In genomic region chr9:108934323-108934885, GRCh38 we compare ENCODE assay signal across 8 cellular contexts. TPM values are rescaled to one million over a fixed set of nuclear protein-coding genes. Genes with fewer than 3 reads are reported as not detected.
DNase-seq lines count a peak whose midpoint lies in the region; ATAC-seq and TF ChIP-seq lines count a peak whose summit lies in the region.

TSS of gene ABITRAM (plus strand) at chr9:108934400. CDS start at chr9:108934487, 87 bp downstream.

- no peaks in the 10 kb centered on the region for H3K27me3 ChIP-seq in duodenal mucosa (ENCODE audit: control insufficient read depth in 1 of 2, insufficient read depth in 2 of 2, low read length in 2 of 2)

- no peaks in the 10 kb centered on the region for H3K27me3 Mint-ChIP-seq in activated CD4-positive, alpha-beta T cell treated with anti-CD3 and anti-CD28 coated beads, Interleukin-2, amount 10 ng/mL, durations not matched to agents 7 days and 5 days

- DNase-seq in Ammon's horn (ENCODE audit: low spot score): peak; percentile 92
- DNase-seq in NCI-H510A (lab: John Stamatoyannopoulos, UW): peak; percentile 76
- DNase-seq in activated CD4-positive, alpha-beta T cell treated with anti-CD3 and anti-CD28 coated beads, Interleukin-2, amount 10 ng/mL, durations not matched to agents 7 days and 5 days: peak; percentile 78
- peak; percentile 49 to 89 for DNase-seq in lower leg skin (ENCODE audit: low spot score in 2 of 2)
- peak; percentile 74 for DNase-seq in stimulated activated CD4-positive, alpha-beta T cell treated with anti-CD3 and anti-CD28 coated beads, Interleukin-4, amount 100 ng/mL, for 4 hours

- peaks cover 7% of the 10 kb centered on the region for H3K36me3 Mint-ChIP-seq in activated CD4-positive, alpha-beta T cell treated with anti-CD3 and anti-CD28 coated beads, Interleukin-2, amount 10 ng/mL, durations not matched to agents 7 days and 5 days (ENCODE audit: low read depth)

- POLR2A ChIA-PET in activated CD4-positive, alpha-beta T cell treated with anti-CD3 and anti-CD28 coated beads, Interleukin-2, amount 10 ng/mL, durations not matched to agents 7 days and 5 days (lab: Charles Lee): no interaction called here

- H3K27ac ChIP-seq in duodenal mucosa (ENCODE audit: low read depth, low read length): peak within 1 kb of the TSS; percentile 90

- H3K36me3 ChIP-seq in duodenal mucosa (ENCODE audit: control insufficient read depth in 1 of 2, insufficient read depth in 2 of 2, low read length in 2 of 2): peaks cover 1 to 2% of the 10 kb centered on the region in 2 donors

- H3K9me3 ChIP-seq in duodenal mucosa (ENCODE audit: control insufficient read depth in 1 of 2, low read length in 2 of 2): no peaks in the 10 kb centered on the region

- H3K4me3 Mint-ChIP-seq in activated CD4-positive, alpha-beta T cell treated with anti-CD3 and anti-CD28 coated beads, Interleukin-2, amount 10 ng/mL, durations not matched to agents 7 days and 5 days: peak within 1 kb of the TSS; percentile 88

- peaks cover 12 to 16% of the 10 kb centered on the region in 2 donors for H3K4me1 ChIP-seq in duodenal mucosa (ENCODE audit: control insufficient read depth in 1 of 2, insufficient read depth in 2 of 2, low read length in 2 of 2)

- ATAC-seq in GM19043 (IDR thresholded peaks at IDR 0.05; ENCODE audit: low read depth, unreplicated experiment): peak; percentile 77
- ATAC-seq in HG03354 (IDR thresholded peaks at IDR 0.05; ENCODE audit: poor library complexity, severe bottlenecking, unreplicated experiment): peak; percentile 86

- no peak for TF ChIP-seq CTCF in lower leg skin (IDR thresholded peaks at IDR 0.05)

- H3K9ac ChIP-seq in duodenal mucosa (ENCODE audit: low read depth in 1 of 2, low read length in 2 of 2): peak within 1 kb of the TSS; percentile 77 to 86

- no peak for TF ChIP-seq POLR2A in lower leg skin (IDR thresholded peaks at IDR 0.05)

- peaks cover 29% of the 10 kb centered on the region for H3K4me1 Mint-ChIP-seq in activated CD4-positive, alpha-beta T cell treated with anti-CD3 and anti-CD28 coated beads, Interleukin-2, amount 10 ng/mL, durations not matched to agents 7 days and 5 days

- WGBS in lower leg skin, 2 donors: 0 to 1% methylated on average over 24 to 38 of the region's 47 CpGs

- CTCF ChIA-PET in activated CD4-positive, alpha-beta T cell treated with anti-CD3 and anti-CD28 coated beads, Interleukin-2, amount 10 ng/mL, durations not matched to agents 7 days and 5 days (lab: Charles Lee): no interaction called here

- H3K4me3 ChIP-seq in duodenal mucosa (ENCODE audit: low read depth in 1 of 2, low read length in 2 of 2) (peak within 1 kb of the TSS; percentile 93 to 100), lower leg skin (ENCODE audit: low read depth, poor library complexity, severe bottlenecking) (peak within 1 kb of the TSS; percentile 89)

- intact Hi-C loops in lower leg skin (cut with DNase I; ENCODE audit: low total_unique reads): no loop called here

- H3K27ac Mint-ChIP-seq in activated CD4-positive, alpha-beta T cell treated with anti-CD3 and anti-CD28 coated beads, Interleukin-2, amount 10 ng/mL, durations not matched to agents 7 days and 5 days: peak within 1 kb of the TSS; percentile 99

- H3K9me3 Mint-ChIP-seq in activated CD4-positive, alpha-beta T cell treated with anti-CD3 and anti-CD28 coated beads, Interleukin-2, amount 10 ng/mL, durations not matched to agents 7 days and 5 days: no peaks in the 10 kb centered on the region

RNA-seq across cellular contexts. Expression of gene ABITRAM, which starts in this region (rescaled TPM):
- 10 to 100 TPM; 11.8 to 13.9 TPM for total RNA-seq in activated CD4-positive, alpha-beta T cell treated with anti-CD3 and anti-CD28 coated beads, Interleukin-2, amount 10 ng/mL, durations not matched to agents 7 days and 5 days
- 10 to 100 TPM in 3 of 4 donors, 1 to 10 TPM in 1; 9.9 to 16.7 (median 10.1) TPM for total RNA-seq in lower leg skin

Comparison
In these comparisons a context has a peak if more than half of its experiments do, and no peak if none do; other contexts are left out.
1. Peak in every context shown above with its lines: DNase-seq, ATAC-seq, H3K4me3 ChIP-seq and H3K27ac ChIP-seq.